In genomic region chr6:122400467-122401089, GRCh38 we compare ENCODE assay signal across 1 cellular context.
TF ChIP-seq lines count a peak whose summit lies in the region.

No MANE protein-coding gene starts in this region.

TF ChIP-seq in A549, 52 proteins besides CTCF, POLR2A, EP300 and RAD21 (continued from another document):
- TF ChIP-seq HDAC2 (IDR thresholded peaks at IDR 0.05) (no peak), GATA3 (IDR thresholded peaks at IDR 0.05; ENCODE audit: borderline replicate concordance) (no peak), CBX8 (IDR thresholded peaks at IDR 0.05) (no peak), MAX (IDR thresholded peaks at IDR 0.05) (no peak), JUNB (IDR thresholded peaks at IDR 0.05) (no peak)
